8 cellular contexts compared by ENCODE assay signal in the genomic region with DNA sequence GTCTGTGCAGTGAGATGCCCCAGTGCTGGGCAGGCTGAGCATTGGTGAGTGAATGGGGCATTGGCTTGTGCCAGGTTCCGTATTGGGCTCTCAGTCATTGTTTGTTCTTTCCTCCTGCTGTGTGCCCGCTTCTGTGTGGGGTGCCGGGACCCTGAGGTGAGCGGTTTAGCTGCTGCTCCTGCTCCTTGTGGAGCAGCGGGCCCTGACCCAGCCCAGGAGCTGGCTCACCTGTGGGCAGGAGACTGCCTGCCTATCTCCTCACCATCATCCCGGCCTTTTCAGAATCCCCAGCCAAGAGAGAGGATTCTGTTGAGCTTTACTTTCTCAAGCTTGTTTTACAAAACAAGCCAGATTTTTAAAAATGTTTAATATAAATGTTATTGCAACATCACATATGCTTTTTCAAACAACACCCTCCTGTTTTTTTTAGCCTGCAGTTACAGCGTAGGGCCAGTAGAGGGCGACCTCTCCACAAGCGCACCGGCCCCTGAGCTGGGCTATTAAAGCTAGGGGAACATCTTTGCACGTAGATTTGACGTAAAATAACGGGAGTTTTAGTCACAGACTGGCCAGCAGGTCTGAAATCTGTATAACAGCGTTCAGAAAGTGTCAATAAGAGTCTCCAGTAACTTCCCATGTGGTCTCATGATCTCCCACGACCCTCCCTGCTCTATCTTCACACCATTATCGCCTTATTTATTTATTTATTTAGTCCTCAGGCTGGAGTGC. TPM values are rescaled to one million over a fixed set of nuclear protein-coding genes. Genes with fewer than 3 reads are reported as not detected.
DNase-seq lines count a peak whose midpoint lies in the region; ATAC-seq and TF ChIP-seq lines count a peak whose summit lies in the region.

No MANE protein-coding gene starts in this region.

- peak; percentile 43 for DNase-seq in GM04504 (ENCODE audit: low read depth)
- peak; percentile 50 for DNase-seq in NCI-H1092 (lab: John Stamatoyannopoulos, UW)
- DNase-seq in SW480 (ENCODE audit: low spot score): peak; percentile 63
- peak; percentile 90 for DNase-seq in adipocyte (ENCODE audit: low read depth)
- DNase-seq in left ventricle myocardium superior: peak; percentile 55
- DNase-seq in sigmoid colon: peak; percentile 79
- no peak for DNase-seq in GOT3 (lab: John Stamatoyannopoulos, UW)

- peak overlapping the region in 3 of 4 donors; percentile 48 to 59 (median 55) for H3K27ac ChIP-seq in sigmoid colon

- H3K9ac ChIP-seq in adipocyte (ENCODE audit: low read length): no peak overlapping the region

- intact Hi-C loops in left ventricle myocardium superior (cut with micrococcal nuclease) (no loop called here), sigmoid colon (cut with DNase I) (loop anchor here (1.0 kb wide), 2 partner anchors 42 to 309 kb away; no protein-coding TSS in a partner anchor)

- H3K9me3 ChIP-seq in adipocyte (ENCODE audit: control insufficient read depth, low read length): no peaks in the 10 kb centered on the region
- no peaks in the 10 kb centered on the region for H3K9me3 ChIP-seq in sigmoid colon

- peak; percentile 58 for ATAC-seq in left ventricle myocardium superior
- no peak for ATAC-seq in GM19463 (IDR thresholded peaks at IDR 0.05; ENCODE audit: unreplicated experiment)

- H3K27me3 ChIP-seq in adipocyte (replicated peaks; ENCODE audit: control insufficient read depth, insufficient read depth, low read length) (no peaks in the 10 kb centered on the region), sigmoid colon (no peaks in the 10 kb centered on the region)

- TF ChIP-seq CTCF in sigmoid colon (IDR thresholded peaks at IDR 0.05): peak; percentile 78 to 94 (median 86)

- WGBS in sigmoid colon, 2 donors: 24 to 28% methylated on average over 16 of the region's 16 CpGs

- H3K4me1 ChIP-seq in adipocyte (ENCODE audit: control insufficient read depth, insufficient read depth, low read length): peaks cover 10% of the 10 kb centered on the region
- H3K4me1 ChIP-seq in sigmoid colon: peaks cover 0 to 25% (median 9%) of the 10 kb centered on the region in 4 donors

- no peak for TF ChIP-seq EP300 in sigmoid colon (IDR thresholded peaks at IDR 0.05)

- no peak overlapping the region for H3K4me3 ChIP-seq in adipocyte (ENCODE audit: low read length)
- no peak overlapping the region for H3K4me3 ChIP-seq in sigmoid colon

- H3K36me3 ChIP-seq in adipocyte (ENCODE audit: control insufficient read depth, insufficient read depth, low read length, severe bottlenecking) (peaks cover 44% of the 10 kb centered on the region), sigmoid colon (peaks cover 6 to 54% (median 14%) of the 10 kb centered on the region in 4 donors)

- TF ChIP-seq POLR2A in sigmoid colon (IDR thresholded peaks at IDR 0.05): no peak

RNA-seq across cellular contexts. Expression of a gene that starts 25.1 kb away (rescaled TPM):
- total RNA-seq in left ventricle myocardium superior: 1.8 TPM
- 1 to 10 TPM in 2 of 4 donors, under 1 TPM in 2; 0.28 to 1.8 (median 0.95) TPM for total RNA-seq in sigmoid colon
- polyA plus RNA-seq in sigmoid colon: 1 to 10 TPM in 2 of 3 donors, under 1 TPM in 1; 0.92 to 9.3 (median 1.2) TPM

RNA-seq across cellular contexts. Expression of a gene that starts 43.0 kb away (rescaled TPM):
- 52.0 TPM for total RNA-seq in left ventricle myocardium superior
- 100 to 1,000 TPM in 1 of 4 donors, 10 to 100 TPM in 3; 38.2 to 104 (median 66.9) TPM for total RNA-seq in sigmoid colon
- 10 to 100 TPM in 1 of 3 donors, 1 to 10 TPM in 2; 1.8 to 15.9 (median 2.4) TPM for polyA plus RNA-seq in sigmoid colon
